19 cellular contexts compared by ENCODE assay signal in the genomic region with DNA sequence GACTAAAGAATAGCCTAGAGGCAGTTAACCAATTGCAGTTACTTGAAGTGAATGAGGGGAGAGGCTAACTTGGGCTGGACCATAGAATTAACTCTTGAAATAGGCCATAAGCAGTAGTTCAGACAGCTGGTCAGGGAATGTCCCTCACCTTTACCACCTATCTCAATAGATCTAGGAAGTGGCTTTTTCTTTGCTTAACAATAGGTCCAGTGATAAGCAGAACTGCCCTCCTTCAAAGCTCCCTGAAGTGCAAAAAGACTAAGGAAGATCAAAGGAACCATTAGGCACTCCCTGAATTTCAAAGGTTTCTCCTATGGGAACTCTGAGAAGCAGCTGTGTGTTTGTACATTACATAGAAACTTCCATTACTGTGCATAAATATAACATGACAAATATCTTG. TPM values are rescaled to one million over a fixed set of nuclear protein-coding genes. Genes with fewer than 3 reads are reported as not detected.
DNase-seq lines count a peak whose midpoint lies in the region; ATAC-seq, FAIRE-seq and TF ChIP-seq lines count a peak whose summit lies in the region.
"Had no signal": no experiment of that assay in that cellular context is flagged by ENCODE, and none has a peak within 500 bp of the region (broad histone marks: within the 10 kb centered on the region; RNA-seq: fewer than 3 reads in every experiment).

No MANE protein-coding gene starts in this region.

- no peak for TF ChIP-seq CTCF in HepG2 (CRISPR knock-in tag; IDR thresholded peaks at IDR 0.05)
- no peak for TF ChIP-seq CTCF in right lobe of liver (IDR thresholded peaks at IDR 0.05)
- no peak for TF ChIP-seq CTCF in astrocyte (IDR thresholded peaks at IDR 0.05; ENCODE audit: insufficient read depth, low read depth, low read length)

- H3K9me3 ChIP-seq in HepG2 (ENCODE audit: low read length) = no peaks in the 10 kb centered on the region
- H3K9me3 ChIP-seq in right lobe of liver = no peaks in the 10 kb centered on the region
- H3K9me3 ChIP-seq in astrocyte (ENCODE audit: insufficient read depth, low read depth, low read length) = no peaks in the 10 kb centered on the region
- H3K9me3 ChIP-seq: BE2C had no signal

- ATAC-seq in HepG2 = no peak
- no peak for ATAC-seq in right lobe of liver
- ATAC-seq in HG02588 (IDR thresholded peaks at IDR 0.05; ENCODE audit: unreplicated experiment) = no peak

- H3K4me1 ChIP-seq in HepG2 (ENCODE audit: insufficient read depth, low read length) (peaks cover 16% of the 10 kb centered on the region; the same call in 1 of the 2 replicates), right lobe of liver (no peaks in the 10 kb centered on the region), astrocyte (ENCODE audit: insufficient read depth, low read length) (peaks cover 14% of the 10 kb centered on the region)
- H3K4me1 ChIP-seq: BE2C had no signal

- H3K9ac ChIP-seq in HepG2 (ENCODE audit: insufficient read depth, low read depth, low read length) (no peak overlapping the region), astrocyte (ENCODE audit: low read length) (no peak overlapping the region)

- intact Hi-C loops in HepG2 (cut with micrococcal nuclease; ENCODE audit: unreplicated experiment) (no loop called here), right lobe of liver (cut with DNase I) (no loop called here)

- H3K27me3 Mint-ChIP-seq in astrocyte (ENCODE audit: low read depth, unreplicated experiment) = peaks cover 2% of the 10 kb centered on the region

- H3K27ac ChIP-seq in HepG2 (ENCODE audit: extremely low read length, insufficient read depth, low read length) (no peak overlapping the region), right lobe of liver (no peak overlapping the region), astrocyte (ENCODE audit: low read depth, low read length) (no peak overlapping the region)

- CTCF ChIA-PET in HepG2 (lab: Yijun Ruan, JAX; ENCODE audit: low intra/inter-chr PET ratio, low total read pairs) = no interaction called here

- FAIRE-seq in HepG2 (lab: Jason Lieb, UNC) (no peak), astrocyte (lab: Jason Lieb, UNC) (no peak)
- FAIRE-seq: GM12891, RCC 7860 had no signal

- TF ChIP-seq EP300 in HepG2 (IDR thresholded peaks at IDR 0.05; ENCODE audit: low read depth in 2 of 2, low read length in 2 of 2) (peak in 1 of 2 experiments; percentile 18; a peak in 1 of 4 replicates), HepG2 (CRISPR knock-in tag; IDR thresholded peaks at IDR 0.05; ENCODE audit: borderline replicate concordance) (no peak)

- BruUV-seq in HepG2 (replicated peaks; lab: Mats Ljungman, UMichigan) = no TSS peak

- H3K27ac Mint-ChIP-seq in astrocyte (ENCODE audit: unreplicated experiment) = peak overlapping the region; percentile 13
- H3K27ac Mint-ChIP-seq: CD4-positive, CD25-positive, alpha-beta regulatory T cell had no signal

- TF ChIP-seq POLR2A in HepG2 (IDR thresholded peaks at IDR 0.05; ENCODE audit: insufficient read depth in 1 of 2, low read depth in 2 of 2, low read length in 2 of 2) = no peak
- no peak for TF ChIP-seq POLR2A in right lobe of liver (IDR thresholded peaks at IDR 0.05)

- peak overlapping the region; percentile 32 for H2AFZ ChIP-seq in HepG2 (ENCODE audit: low read length)
- no peak overlapping the region for H2AFZ ChIP-seq in astrocyte (ENCODE audit: low read depth, low read length)

- no peaks in the 10 kb centered on the region for H3K9me3 Mint-ChIP-seq in astrocyte (ENCODE audit: unreplicated experiment)

- in situ Hi-C loops in HepG2 (cut with HindIII; ENCODE audit: extremely low pct_ligation_motif_present, low pct_unique_long_range_greater_than_20kb) = no loop called here

- TF ChIP-seq RAD21 in HepG2 (CRISPR knock-in tag; IDR thresholded peaks at IDR 0.05) = no peak

- no peaks in the 10 kb centered on the region; a peak in 1 of 5 replicates for H3K27me3 ChIP-seq in HepG2 (ENCODE audit: control insufficient read depth in 1 of 2, insufficient read depth in 2 of 2, low read length in 2 of 2)
- H3K27me3 ChIP-seq in right lobe of liver = no peaks in the 10 kb centered on the region
- no peaks in the 10 kb centered on the region for H3K27me3 ChIP-seq in astrocyte (ENCODE audit: insufficient read depth, low read length)

- DNase-seq in HepG2 (ENCODE audit: low spot score) (peak; percentile 56), right lobe of liver (no peak), astrocyte (ENCODE audit: low read depth) (no peak), islet precursor cell (peak; percentile 71), EL (no peak), NCI-H748 (lab: John Stamatoyannopoulos, UW; ENCODE audit: unreplicated experiment) (no peak), T-helper 2 cell (no peak)
- DNase-seq: BE2C; CD4-positive, CD25-positive, alpha-beta regulatory T cell; DMS153; KG1; MV-4-11; NCI-H1694 treated with DMSO at 0.1 percent for 48 hours; NCI-H748 treated with DMSO at 0.1 percent for 48 hours; NK-92 treated with Interleukin-12 subunit alpha and Interleukin-12 subunit beta, amount 100 ng/mL, for 24 hours; Right ventricle myocardium superior had no signal

- H3K79me2 ChIP-seq in HepG2 (ENCODE audit: insufficient read depth, low read length) (no peaks in the 10 kb centered on the region), astrocyte (ENCODE audit: insufficient read depth, low read length) (no peaks in the 10 kb centered on the region)

- H3K4me3 Mint-ChIP-seq in astrocyte (ENCODE audit: unreplicated experiment) = no peak overlapping the region
- H3K4me3 Mint-ChIP-seq: CD4-positive, CD25-positive, alpha-beta regulatory T cell had no signal

- H4K20me1 ChIP-seq in HepG2 (ENCODE audit: insufficient read depth, low read length) (no peaks in the 10 kb centered on the region), astrocyte (ENCODE audit: insufficient read depth, low read length) (no peaks in the 10 kb centered on the region)

- peaks cover 2% of the 10 kb centered on the region for H3K36me3 Mint-ChIP-seq in astrocyte (ENCODE audit: low read depth, unreplicated experiment)
- H3K36me3 Mint-ChIP-seq: CD4-positive, CD25-positive, alpha-beta regulatory T cell had no signal

- H3K36me3 ChIP-seq in HepG2 (replicated peaks in 1 of 2; ENCODE audit: control insufficient read depth in 1 of 2, insufficient read depth in 2 of 2, low read length in 2 of 2) (no peaks in the 10 kb centered on the region), right lobe of liver (no peaks in the 10 kb centered on the region), astrocyte (ENCODE audit: insufficient read depth, low read length) (no peaks in the 10 kb centered on the region)
- H3K36me3 ChIP-seq: BE2C had no signal

- H3K4me2 ChIP-seq in HepG2 (ENCODE audit: low read depth, low read length) = no peak overlapping the region
- no peak overlapping the region for H3K4me2 ChIP-seq in astrocyte (ENCODE audit: low read length)

- POLR2A ChIA-PET in HepG2 (lab: Yijun Ruan, JAX) = no interaction called here

- peaks cover 15% of the 10 kb centered on the region for H3K4me1 Mint-ChIP-seq in astrocyte (ENCODE audit: low read depth, unreplicated experiment)

- H3K4me3 ChIP-seq in HepG2 (replicated peaks in 1 of 3; ENCODE audit: insufficient read depth in 1 of 3, low read depth in 2 of 3, low read length in 3 of 3) (no peak overlapping the region), right lobe of liver (no peak overlapping the region), astrocyte (ENCODE audit: insufficient read depth, low read depth, low read length) (no peak overlapping the region)

TF ChIP-seq in HepG2, 621 proteins besides CTCF, POLR2A, EP300 and RAD21:
- no peak for TF ChIP-seq DDIT3 (CRISPR knock-in tag; IDR thresholded peaks at IDR 0.05)
- peak; percentile 43; the same call in 1 of the 2 replicates for TF ChIP-seq TCF7 (IDR thresholded peaks at IDR 0.05; ENCODE audit: low read depth)
- no peak for TF ChIP-seq MBD4 (IDR thresholded peaks at IDR 0.05; ENCODE audit: borderline replicate concordance, low read length)

RNA-seq across cellular contexts. Expression of gene NAA30, which starts 7.3 kb away (rescaled TPM):
- total RNA-seq in HepG2 (2016; rRNA removed; fragmentation: Illumina TruSeq; extraction: Trizol) (18.4 and 21.6 TPM in 2 replicates), right lobe of liver (10 to 100 TPM; 10.5 to 17.1 (median 13.5) TPM), astrocyte (20.1 and 27.3 TPM in 2 replicates)
- total RNA-seq in HepG2 (2016; cell fraction: cytosol; rRNA removed; fragmentation: Illumina TruSeq; extraction: Trizol; ENCODE audit: low read depth) = 0.97 and 1.5 TPM in 2 replicates
- total RNA-seq in HepG2 (2016; cell fraction: insoluble cytoplasmic fraction; rRNA removed; fragmentation: Illumina TruSeq; extraction: Trizol) = 16.9 and 22.2 TPM in 2 replicates
- 7.4 and 7.8 TPM in 2 replicates for total RNA-seq in HepG2 (2016; cell fraction: membrane; rRNA removed; fragmentation: Illumina TruSeq; extraction: Trizol)
- 11.2 and 12.6 TPM in 2 replicates for total RNA-seq in HepG2 (2016; cell fraction: nucleus; rRNA removed; fragmentation: Illumina TruSeq; extraction: Trizol)
- polyA plus RNA-seq in HepG2 (2011; rRNA removed) = 9.2 and 10.8 TPM in 2 replicates
- polyA plus RNA-seq in HepG2 (2011; cell fraction: cytosol; rRNA removed) = 2.0 and 3.9 TPM in 2 replicates
- polyA plus RNA-seq in HepG2 (2011; cell fraction: nucleus; rRNA removed) = 2.3 and 3.4 TPM in 2 replicates
- polyA plus RNA-seq in HepG2 (2012) = 9.0 and 11.6 TPM in 2 replicates
- 0.99 and 1.0 TPM in 2 replicates for polyA plus RNA-seq in HepG2 (2016; cell fraction: cytosol; fragmentation: Illumina TruSeq; extraction: Trizol; ENCODE audit: low read depth)
- polyA plus RNA-seq in HepG2 (2016; cell fraction: insoluble cytoplasmic fraction; fragmentation: Illumina TruSeq; extraction: Trizol; ENCODE audit: low read depth) = 18.9 and 19.3 TPM in 2 replicates
- 4.0 and 5.6 TPM in 2 replicates for polyA plus RNA-seq in HepG2 (2016; cell fraction: membrane; fragmentation: Illumina TruSeq; extraction: Trizol; ENCODE audit: low read depth)
- 11.5 and 13.2 TPM in 2 replicates for polyA plus RNA-seq in HepG2 (2016; cell fraction: nucleus; fragmentation: Illumina TruSeq; extraction: Trizol; ENCODE audit: insufficient read depth, low read depth)
- 6.2 and 11.6 TPM in 2 replicates for polyA minus RNA-seq in HepG2 (2011; rRNA and poly(A)+ RNA removed; ENCODE audit: low replicate concordance)
- polyA minus RNA-seq in HepG2 (2011; cell fraction: cytosol; rRNA and poly(A)+ RNA removed) = 6.9 and 11.0 TPM in 2 replicates
- polyA minus RNA-seq in HepG2 (2011; cell fraction: nucleus; rRNA and poly(A)+ RNA removed) = 13.4 and 21.5 TPM in 2 replicates

Comparison
In these comparisons a context has a peak if more than half of its experiments do, and no peak if none do; other contexts are left out.
1. DNase-seq: peak in HepG2 (single experiment) and islet precursor cell (single experiment); none in right lobe of liver (0 of 3), astrocyte (single experiment), EL (single experiment), NCI-H748 (single experiment) and T-helper 2 cell (0 of 5).